In genomic region chr10:24442641-24443174, GRCh38 we compare ENCODE assay signal across 6 cellular contexts.
A peak's percentile ranks its signal among the peaks of the same experiment; 100 is the strongest.
DNase-seq lines count a peak whose midpoint lies in the region; ATAC-seq, FAIRE-seq and TF ChIP-seq lines count a peak whose summit lies in the region.
"Not testable (repeated sequence)": the region's sequence is repeated elsewhere in the genome, so short reads cannot be mapped to it uniquely, and the experiment has no call there.

No MANE protein-coding gene starts in this region.

- not testable (repeated sequence) for H3K27me3 ChIP-seq in Caco-2 (replicated peaks; ENCODE audit: control insufficient read depth, insufficient read depth, low read length); HepG2 (ENCODE audit: control insufficient read depth in 1 of 2, insufficient read depth in 2 of 2, low read length in 2 of 2); right lobe of liver; psoas muscle (ENCODE audit: insufficient read depth in 3 of 3, low read length in 2 of 3); gastrocnemius medialis

- CTCF ChIA-PET in Caco-2 (lab: Charles Lee); HepG2 (lab: Yijun Ruan, JAX; ENCODE audit: low intra/inter-chr PET ratio, low total read pairs): not testable (repeated sequence)

- peak; percentile 58 for FAIRE-seq in RCC 7860 (lab: Jason Lieb, UNC)
- peak; percentile 28 for FAIRE-seq in HepG2 (lab: Jason Lieb, UNC)

- not testable (repeated sequence) for H3K9me3 ChIP-seq in Caco-2; HepG2 (ENCODE audit: low read length); right lobe of liver; psoas muscle; gastrocnemius medialis

- H3K4me1 Mint-ChIP-seq in Caco-2 (ENCODE audit: low read depth, unreplicated experiment), result peaks cover 76% of the 10 kb centered on the region

- not testable (repeated sequence) for H2AFZ ChIP-seq in HepG2 (ENCODE audit: low read length)

- H3K27me3 Mint-ChIP-seq in Caco-2 (ENCODE audit: insufficient read depth, unreplicated experiment), result not testable (repeated sequence)

- TF ChIP-seq RAD21 in HepG2 (CRISPR knock-in tag; IDR thresholded peaks at IDR 0.05), result not testable (repeated sequence)

- H3K27ac Mint-ChIP-seq in Caco-2 (ENCODE audit: unreplicated experiment), result peak overlapping the region; percentile 62

- H4K20me1 ChIP-seq in HepG2 (ENCODE audit: insufficient read depth, low read length), result not testable (repeated sequence)

- H3K4me1 ChIP-seq in Caco-2 (peaks cover 62% of the 10 kb centered on the region), HepG2 (ENCODE audit: insufficient read depth, low read length) (peaks cover 22% of the 10 kb centered on the region), right lobe of liver (peaks cover 0 to 24% (median 11%) of the 10 kb centered on the region in 4 donors), psoas muscle (peaks cover 29% of the 10 kb centered on the region), gastrocnemius medialis (peaks cover 37 to 39% of the 10 kb centered on the region in 2 donors)

- not testable (repeated sequence) for H3K79me2 ChIP-seq in HepG2 (ENCODE audit: insufficient read depth, low read length)

- not testable (repeated sequence) for TF ChIP-seq POLR2A in HepG2 (IDR thresholded peaks at IDR 0.05; ENCODE audit: insufficient read depth in 1 of 2, low read depth in 2 of 2, low read length in 2 of 2); right lobe of liver (IDR thresholded peaks at IDR 0.05); gastrocnemius medialis (IDR thresholded peaks at IDR 0.05)

- peak overlapping the region; percentile 32; the same call in 1 of the 2 replicates for H3K4me2 ChIP-seq in HepG2 (ENCODE audit: low read depth, low read length)

- H3K27ac ChIP-seq in HepG2 (ENCODE audit: extremely low read length, insufficient read depth, low read length), result peak overlapping the region; percentile 9
- peak overlapping the region in 1 of 3 donors; percentile 58 for H3K27ac ChIP-seq in right lobe of liver
- H3K27ac ChIP-seq in psoas muscle, result peak overlapping the region; percentile 20
- peak overlapping the region in 3 of 4 donors; percentile 60 to 78 (median 75) for H3K27ac ChIP-seq in gastrocnemius medialis

- POLR2A ChIA-PET in Caco-2 (lab: Charles Lee) (interaction anchor here (0.6 kb wide), 1 partner anchor 43 kb away, joined by 3 read pairs; no protein-coding TSS in a partner anchor), HepG2 (lab: Yijun Ruan, JAX) (interaction anchor here (1.8 kb wide), 1 partner anchor 23 kb away, joined by 8 read pairs; no protein-coding TSS in a partner anchor)

- TF ChIP-seq CTCF in Caco-2 (IDR thresholded peaks at IDR 0.05; ENCODE audit: insufficient read depth in 1 of 2, low read depth in 1 of 2, low read length in 1 of 2, severe bottlenecking in 1 of 2, unreplicated experiment in 1 of 2); HepG2 (CRISPR knock-in tag; IDR thresholded peaks at IDR 0.05); right lobe of liver (IDR thresholded peaks at IDR 0.05); psoas muscle (IDR thresholded peaks at IDR 0.05); gastrocnemius medialis (IDR thresholded peaks at IDR 0.05 in 4 of 5, conservative IDR thresholded peaks at IDR 0.05 in 1 of 5): not testable (repeated sequence)

- not testable (repeated sequence) for BruUV-seq in Caco-2 (replicated peaks; lab: Mats Ljungman, UMichigan); HepG2 (replicated peaks; lab: Mats Ljungman, UMichigan)

- H3K9me3 Mint-ChIP-seq in Caco-2 (ENCODE audit: unreplicated experiment), result not testable (repeated sequence)

- not testable (repeated sequence) for H3K9ac ChIP-seq in HepG2 (ENCODE audit: insufficient read depth, low read depth, low read length)

- H3K36me3 Mint-ChIP-seq in Caco-2 (ENCODE audit: insufficient read depth, unreplicated experiment), result peaks cover 95% of the 10 kb centered on the region

- intact Hi-C loops in Caco-2 (cut with micrococcal nuclease; ENCODE audit: unreplicated experiment), result loop anchor here (1.0 kb wide), 2 partner anchors 10 to 24 kb away; no protein-coding TSS in a partner anchor
- intact Hi-C loops in HepG2 (cut with micrococcal nuclease; ENCODE audit: unreplicated experiment); right lobe of liver (cut with DNase I); psoas muscle (cut with DNase I); gastrocnemius medialis (cut with DNase I; ENCODE audit: low total_unique reads): not testable (repeated sequence)

- WGBS in HepG2 (ENCODE audit: low lambda C conversion rate), result 61% methylated on average over 2 of the region's 2 CpGs
- WGBS in right lobe of liver (ENCODE audit: insufficient coverage, low coverage, low lambda C conversion rate, missing lambda C conversion rate), result 33% methylated on average over 2 of the region's 2 CpGs
- WGBS in psoas muscle, 3 donors, result 90 to 100% (median 98%) methylated on average over 2 of the region's 2 CpGs

- peak overlapping the region; percentile 57 for H3K4me3 Mint-ChIP-seq in Caco-2 (ENCODE audit: unreplicated experiment)

- TF ChIP-seq EP300 in HepG2 (IDR thresholded peaks at IDR 0.05; ENCODE audit: low read depth in 2 of 2, low read length in 2 of 2); HepG2 (CRISPR knock-in tag; IDR thresholded peaks at IDR 0.05; ENCODE audit: borderline replicate concordance): not testable (repeated sequence)

- ATAC-seq in HepG2 (peak; percentile 74), right lobe of liver (peak; percentile 64 to 78 (median 72))
- ATAC-seq in psoas muscle, gastrocnemius medialis: not testable (repeated sequence)

- in situ Hi-C loops in HepG2 (cut with HindIII; ENCODE audit: extremely low pct_ligation_motif_present, low pct_unique_long_range_greater_than_20kb); gastrocnemius medialis (cut with MboI; ENCODE audit: low sequenced_read_pairs in 4 of 4): not testable (repeated sequence)

- H3K36me3 ChIP-seq in Caco-2 (ENCODE audit: control insufficient read depth, insufficient read depth, low read length); HepG2 (replicated peaks in 1 of 2; ENCODE audit: control insufficient read depth in 1 of 2, insufficient read depth in 2 of 2, low read length in 2 of 2); right lobe of liver; gastrocnemius medialis: not testable (repeated sequence)
- peaks cover 0 to 34% of the 10 kb centered on the region in 2 donors for H3K36me3 ChIP-seq in psoas muscle (ENCODE audit: insufficient read depth in 1 of 2, low read depth in 1 of 2)

- DNase-seq in Caco-2; RCC 7860 (ENCODE audit: low spot score); HepG2 (ENCODE audit: low spot score); psoas muscle; gastrocnemius medialis: not testable (repeated sequence)
- peak in 2 of 3 donors; percentile 63 to 64 for DNase-seq in right lobe of liver

- not testable (repeated sequence) for H3K4me3 ChIP-seq in Caco-2 (ENCODE audit: low read depth, low read length); HepG2 (replicated peaks in 1 of 3; ENCODE audit: insufficient read depth in 1 of 3, low read depth in 2 of 3, low read length in 3 of 3); psoas muscle; gastrocnemius medialis
- peak overlapping the region in 1 of 3 donors; percentile 9 for H3K4me3 ChIP-seq in right lobe of liver
